In genomic region chr11:12229450-12230229, GRCh38 we compare ENCODE assay signal across 19 cellular contexts.
DNase-seq lines count a peak whose midpoint lies in the region; ATAC-seq and TF ChIP-seq lines count a peak whose summit lies in the region.
"Had no signal": no experiment of that assay in that cellular context is flagged by ENCODE, and none has a peak within 500 bp of the region (broad histone marks: within the 10 kb centered on the region; RNA-seq: fewer than 3 reads in every experiment).

No MANE protein-coding gene starts in this region.

- 79% methylated on average over 7 of the region's 7 CpGs for WGBS in hepatocyte (ENCODE audit: low lambda C conversion rate, missing lambda C conversion rate)

- H3K27me3 Mint-ChIP-seq in activated CD4-positive, alpha-beta memory T cell treated with anti-CD3 and anti-CD28 coated beads, Interleukin-2, amount 10 ng/mL, durations not matched to agents 7 days and 5 days: no peaks in the 10 kb centered on the region
- no peaks in the 10 kb centered on the region for H3K27me3 Mint-ChIP-seq in activated CD4-positive, alpha-beta memory T cell treated with anti-CD3 and anti-CD28 coated beads for 36 hours
- no peaks in the 10 kb centered on the region for H3K27me3 Mint-ChIP-seq in activated CD8-positive, alpha-beta memory T cell treated with anti-CD3 and anti-CD28 coated beads, Interleukin-2, amount 10 ng/mL, durations not matched to agents 7 days and 5 days
- H3K27me3 Mint-ChIP-seq: T-cell had no signal

- no peak for ATAC-seq in activated CD8-positive, alpha-beta memory T cell treated with anti-CD3 and anti-CD28 coated beads, Interleukin-2, amount 10 ng/mL, durations not matched to agents 7 days and 5 days
- ATAC-seq: HCT116, T-cell had no signal

- no peaks in the 10 kb centered on the region for H3K79me2 ChIP-seq in hepatocyte

- H3K36me3 Mint-ChIP-seq in activated CD4-positive, alpha-beta memory T cell treated with anti-CD3 and anti-CD28 coated beads, Interleukin-2, amount 10 ng/mL, durations not matched to agents 7 days and 5 days (ENCODE audit: low read depth): peaks cover 85% of the 10 kb centered on the region
- peaks cover 73% of the 10 kb centered on the region for H3K36me3 Mint-ChIP-seq in activated CD4-positive, alpha-beta memory T cell treated with anti-CD3 and anti-CD28 coated beads for 36 hours
- H3K36me3 Mint-ChIP-seq in activated CD8-positive, alpha-beta memory T cell treated with anti-CD3 and anti-CD28 coated beads, Interleukin-2, amount 10 ng/mL, durations not matched to agents 7 days and 5 days: peaks cover 72% of the 10 kb centered on the region

- H3K4me3 Mint-ChIP-seq in activated CD4-positive, alpha-beta memory T cell treated with anti-CD3 and anti-CD28 coated beads, Interleukin-2, amount 10 ng/mL, durations not matched to agents 7 days and 5 days: no peak overlapping the region
- no peak overlapping the region for H3K4me3 Mint-ChIP-seq in activated CD4-positive, alpha-beta memory T cell treated with anti-CD3 and anti-CD28 coated beads for 36 hours
- H3K4me3 Mint-ChIP-seq in activated CD8-positive, alpha-beta memory T cell treated with anti-CD3 and anti-CD28 coated beads, Interleukin-2, amount 10 ng/mL, durations not matched to agents 7 days and 5 days: no peak overlapping the region
- H3K4me3 Mint-ChIP-seq: T-cell had no signal

- H3K9me2 ChIP-seq in hepatocyte (replicated peaks; ENCODE audit: insufficient read depth): no peaks in the 10 kb centered on the region

- no peaks in the 10 kb centered on the region for H3K27me3 ChIP-seq in hepatocyte
- H3K27me3 ChIP-seq: Peyer's patch, sigmoid colon had no signal

- intact Hi-C loops in activated CD4-positive, alpha-beta memory T cell treated with anti-CD3 and anti-CD28 coated beads for 36 hours (cut with micrococcal nuclease): no loop called here

- H3K36me3 ChIP-seq in hepatocyte (replicated peaks; ENCODE audit: insufficient read depth, low read depth): no peaks in the 10 kb centered on the region

- peaks cover 16% of the 10 kb centered on the region for H3K4me1 ChIP-seq in hepatocyte (ENCODE audit: insufficient read depth)
- H3K4me1 ChIP-seq: Peyer's patch had no signal

- POLR2A ChIA-PET in activated CD4-positive, alpha-beta memory T cell treated with anti-CD3 and anti-CD28 coated beads, Interleukin-2, amount 10 ng/mL, durations not matched to agents 7 days and 5 days (lab: Charles Lee): no interaction called here
- POLR2A ChIA-PET in activated CD4-positive, alpha-beta memory T cell treated with anti-CD3 and anti-CD28 coated beads for 36 hours (lab: Charles Lee): no interaction called here

- CTCF ChIA-PET in activated CD4-positive, alpha-beta memory T cell treated with anti-CD3 and anti-CD28 coated beads, Interleukin-2, amount 10 ng/mL, durations not matched to agents 7 days and 5 days (lab: Charles Lee): no interaction called here
- CTCF ChIA-PET in activated CD4-positive, alpha-beta memory T cell treated with anti-CD3 and anti-CD28 coated beads for 36 hours (lab: Charles Lee): interaction anchor here (1.2 kb wide), 1 partner anchor 59 kb away, joined by 3 read pairs; no protein-coding TSS in a partner anchor
- CTCF ChIA-PET in activated CD8-positive, alpha-beta memory T cell treated with anti-CD3 and anti-CD28 coated beads, Interleukin-2, amount 10 ng/mL, durations not matched to agents 7 days and 5 days (lab: Charles Lee): no interaction called here

- H4K20me1 ChIP-seq in hepatocyte (ENCODE audit: insufficient read depth, poor library complexity, severe bottlenecking): no peaks in the 10 kb centered on the region

- no peaks in the 10 kb centered on the region for H3K9me3 ChIP-seq in hepatocyte (ENCODE audit: low read depth)
- H3K9me3 ChIP-seq: Peyer's patch, sigmoid colon had no signal

- H3K27ac ChIP-seq in hepatocyte (peak overlapping the region; percentile 96), temporal lobe (ENCODE audit: low read depth, low read length) (peak overlapping the region; percentile 31)
- H3K27ac ChIP-seq: HL-60, Peyer's patch had no signal

- no peak overlapping the region for H2AFZ ChIP-seq in hepatocyte

- no peak for TF ChIP-seq CTCF in hepatocyte (IDR thresholded peaks at IDR 0.05; ENCODE audit: poor library complexity)

- H3K9me3 Mint-ChIP-seq in activated CD4-positive, alpha-beta memory T cell treated with anti-CD3 and anti-CD28 coated beads, Interleukin-2, amount 10 ng/mL, durations not matched to agents 7 days and 5 days: no peaks in the 10 kb centered on the region
- no peaks in the 10 kb centered on the region for H3K9me3 Mint-ChIP-seq in activated CD4-positive, alpha-beta memory T cell treated with anti-CD3 and anti-CD28 coated beads for 36 hours
- no peaks in the 10 kb centered on the region for H3K9me3 Mint-ChIP-seq in activated CD8-positive, alpha-beta memory T cell treated with anti-CD3 and anti-CD28 coated beads, Interleukin-2, amount 10 ng/mL, durations not matched to agents 7 days and 5 days (ENCODE audit: low read depth)
- H3K9me3 Mint-ChIP-seq: T-cell had no signal

- peak overlapping the region; percentile 40 for H3K27ac Mint-ChIP-seq in activated CD4-positive, alpha-beta memory T cell treated with anti-CD3 and anti-CD28 coated beads, Interleukin-2, amount 10 ng/mL, durations not matched to agents 7 days and 5 days
- no peak overlapping the region for H3K27ac Mint-ChIP-seq in activated CD4-positive, alpha-beta memory T cell treated with anti-CD3 and anti-CD28 coated beads for 36 hours
- no peak overlapping the region for H3K27ac Mint-ChIP-seq in activated CD8-positive, alpha-beta memory T cell treated with anti-CD3 and anti-CD28 coated beads, Interleukin-2, amount 10 ng/mL, durations not matched to agents 7 days and 5 days

- no peak overlapping the region for H3K4me2 ChIP-seq in hepatocyte

- H3K4me1 Mint-ChIP-seq in activated CD4-positive, alpha-beta memory T cell treated with anti-CD3 and anti-CD28 coated beads, Interleukin-2, amount 10 ng/mL, durations not matched to agents 7 days and 5 days: peaks cover 40% of the 10 kb centered on the region
- H3K4me1 Mint-ChIP-seq in activated CD4-positive, alpha-beta memory T cell treated with anti-CD3 and anti-CD28 coated beads for 36 hours (ENCODE audit: low read depth): peaks cover 27% of the 10 kb centered on the region
- H3K4me1 Mint-ChIP-seq in activated CD8-positive, alpha-beta memory T cell treated with anti-CD3 and anti-CD28 coated beads, Interleukin-2, amount 10 ng/mL, durations not matched to agents 7 days and 5 days: peaks cover 27% of the 10 kb centered on the region

- H3K4me3 ChIP-seq in hepatocyte: no peak overlapping the region
- H3K4me3 ChIP-seq: Peyer's patch, sigmoid colon had no signal

- DNase-seq in activated CD4-positive, alpha-beta memory T cell treated with anti-CD3 and anti-CD28 coated beads, Interleukin-2, amount 10 ng/mL, durations not matched to agents 7 days and 5 days: no peak
- no peak for DNase-seq in activated CD4-positive, alpha-beta memory T cell treated with anti-CD3 and anti-CD28 coated beads for 36 hours
- DNase-seq in NCI-H2029 treated with DMSO at 0.1 percent for 48 hours (lab: John Stamatoyannopoulos, UW) (peak; percentile 56), hepatocyte (ENCODE audit: low spot score) (peak; percentile 63), AG08395 (ENCODE audit: low spot score) (no peak), NOMO-1 treated with dmso at 0.1 percent for 144 hours (lab: John Stamatoyannopoulos, UW; ENCODE audit: unreplicated experiment) (no peak)
- DNase-seq in activated CD8-positive, alpha-beta memory T cell treated with anti-CD3 and anti-CD28 coated beads, Interleukin-2, amount 10 ng/mL, durations not matched to agents 7 days and 5 days: no peak
- DNase-seq: activated CD4-positive, CD25-positive, alpha-beta regulatory T cell treated with anti-CD3 and anti-CD28 coated beads, Interleukin-2, amount 50 U/mL, for 72 hours; Kasumi-1; mammary epithelial cell; NCI-H1694 treated with DMSO at 0.1 percent for 48 hours; NCI-H526; Peyer's patch; sigmoid colon; stimulated activated CD4-positive, alpha-beta T cell treated with anti-CD3 and anti-CD28 coated beads, Interleukin-4, amount 100 ng/mL, for 4 hours; T-cell had no signal

Comparison
In these comparisons a context has a peak if more than half of its experiments do, and no peak if none do; other contexts are left out.
1. DNase-seq: peak in NCI-H2029 treated with DMSO at 0.1 percent for 48 hours (single experiment) and hepatocyte (single experiment); none in activated CD4-positive, alpha-beta memory T cell treated with anti-CD3 and anti-CD28 coated beads, Interleukin-2, amount 10 ng/mL, durations not matched to agents 7 days and 5 days (single experiment), activated CD4-positive, alpha-beta memory T cell treated with anti-CD3 and anti-CD28 coated beads for 36 hours (single experiment), activated CD8-positive, alpha-beta memory T cell treated with anti-CD3 and anti-CD28 coated beads, Interleukin-2, amount 10 ng/mL, durations not matched to agents 7 days and 5 days (single experiment), AG08395 (single experiment) and NOMO-1 treated with dmso at 0.1 percent for 144 hours (single experiment).